9 cellular contexts compared by ENCODE assay signal in genomic region chr22:39528080-39528661, GRCh38. TPM values are rescaled to one million over a fixed set of nuclear protein-coding genes. Genes with fewer than 3 reads are reported as not detected.
DNase-seq lines count a peak whose midpoint lies in the region; ATAC-seq and TF ChIP-seq lines count a peak whose summit lies in the region.
"Had no signal": no experiment of that assay in that cellular context is flagged by ENCODE, and none has a peak within 500 bp of the region (broad histone marks: within the 10 kb centered on the region; RNA-seq: fewer than 3 reads in every experiment).

No MANE protein-coding gene starts in this region.

- H3K9me3 ChIP-seq in MM.1S (replicated peaks; ENCODE audit: insufficient read depth, low read length) (no peaks in the 10 kb centered on the region), adipocyte (ENCODE audit: control insufficient read depth, low read length) (no peaks in the 10 kb centered on the region), neuronal stem cell (replicated peaks in 1 of 2; ENCODE audit: control insufficient read depth in 2 of 2, insufficient read depth in 1 of 2, low read depth in 1 of 2, low read length in 2 of 2) (peaks cover 0 to 3% of the 10 kb centered on the region in 2 donors)
- H3K9me3 ChIP-seq: heart left ventricle had no signal

- no peak overlapping the region for H4K8ac ChIP-seq in neuronal stem cell (ENCODE audit: low read depth, low read length)

- no peak for TF ChIP-seq CTCF in MM.1S (IDR thresholded peaks at IDR 0.05; ENCODE audit: low read length)

- H2BK120ac ChIP-seq in neuronal stem cell (ENCODE audit: low read depth, low read length), result no peak overlapping the region

- H2BK5ac ChIP-seq in neuronal stem cell (ENCODE audit: low read length), result peak overlapping the region; percentile 54

- H4K91ac ChIP-seq in neuronal stem cell (ENCODE audit: low read depth, low read length, poor library complexity), result no peak overlapping the region

- no peak overlapping the region for H2BK15ac ChIP-seq in neuronal stem cell (ENCODE audit: low read length)

- H3K14ac ChIP-seq in neuronal stem cell (ENCODE audit: low read length), result no peak overlapping the region

- DNase-seq in DMS53 (lab: John Stamatoyannopoulos, UW) (peak; percentile 83), MM.1S (no peak), adipocyte (ENCODE audit: low read depth) (peak; percentile 19), neuronal stem cell (ENCODE audit: low spot score) (no peak), NCI-H2227 treated with DMSO at 0.1 percent for 48 hours (lab: John Stamatoyannopoulos, UW) (no peak), midbrain (lab: John Stamatoyannopoulos, UW) (no peak), glomerular visceral epithelial cell (ENCODE audit: extremely low spot score) (no peak)

- H3K18ac ChIP-seq in neuronal stem cell (ENCODE audit: low read length), result no peak overlapping the region

- peaks cover 60% of the 10 kb centered on the region for H3K79me2 ChIP-seq in MM.1S (ENCODE audit: low read length)

- no peak overlapping the region for H3K4ac ChIP-seq in neuronal stem cell (ENCODE audit: low read length)

- H3K9me2 ChIP-seq in MM.1S (replicated peaks; ENCODE audit: insufficient read depth, low read length), result no peaks in the 10 kb centered on the region

- H3K4me2 ChIP-seq in MM.1S (ENCODE audit: low read depth, low read length) (peak overlapping the region; percentile 93), neuronal stem cell (ENCODE audit: insufficient read depth, low read length, poor library complexity, severe bottlenecking) (no peak overlapping the region)

- ATAC-seq in HG02798 (IDR thresholded peaks at IDR 0.05; ENCODE audit: poor library complexity, unreplicated experiment), result no peak
- ATAC-seq: heart left ventricle had no signal

- H3K27me3 ChIP-seq in MM.1S (replicated peaks; ENCODE audit: insufficient read depth, low read length) (no peaks in the 10 kb centered on the region), adipocyte (replicated peaks; ENCODE audit: control insufficient read depth, insufficient read depth, low read length) (no peaks in the 10 kb centered on the region), neuronal stem cell (ENCODE audit: control insufficient read depth in 3 of 3, insufficient read depth in 3 of 3, low read depth in 1 of 3, low read length in 3 of 3) (no peaks in the 10 kb centered on the region)
- H3K27me3 ChIP-seq: heart left ventricle had no signal

- H3K79me1 ChIP-seq in neuronal stem cell (ENCODE audit: low read depth, low read length), result peaks cover 20% of the 10 kb centered on the region

- H2AFZ ChIP-seq in MM.1S (ENCODE audit: low read length) (no peak overlapping the region), neuronal stem cell (ENCODE audit: low read length) (no peak overlapping the region)

- H3K23ac ChIP-seq in neuronal stem cell (ENCODE audit: low read depth, low read length, poor library complexity), result no peak overlapping the region

- H2BK12ac ChIP-seq in neuronal stem cell (ENCODE audit: low read length), result no peak overlapping the region

- H3K4me3 ChIP-seq in MM.1S (ENCODE audit: low read length), result peak overlapping the region; percentile 58
- H3K4me3 ChIP-seq in adipocyte (ENCODE audit: low read length), result no peak overlapping the region
- no peak overlapping the region for H3K4me3 ChIP-seq in neuronal stem cell (ENCODE audit: low read length in 2 of 2)

- H3K27ac ChIP-seq in MM.1S (ENCODE audit: low read length) (peak overlapping the region; percentile 98), neuronal stem cell (replicated peaks; ENCODE audit: low read length) (peak overlapping the region; percentile 18)

- peaks cover 6% of the 10 kb centered on the region; the same call in 1 of the 2 replicates for H4K20me1 ChIP-seq in MM.1S (ENCODE audit: insufficient read depth, low read length)

- H3F3A ChIP-seq in MM.1S (ENCODE audit: insufficient read depth, low read length), result peaks cover 74% of the 10 kb centered on the region

- WGBS in neuronal stem cell (ENCODE audit: extremely low coverage in 2 of 2, insufficient read length in 2 of 2, insufficient replicate concordance in 1 of 2), 2 donors, result no CpG with 5 or more reads among the region's 12 CpGs

- peak overlapping the region; percentile 85 for H3K9ac ChIP-seq in MM.1S (ENCODE audit: low read length)
- H3K9ac ChIP-seq in adipocyte (ENCODE audit: low read length), result peak overlapping the region; percentile 11
- H3K9ac ChIP-seq in neuronal stem cell (ENCODE audit: low read depth, low read length, poor library complexity), result no peak overlapping the region

- no peak overlapping the region for H2AK5ac ChIP-seq in neuronal stem cell (ENCODE audit: low read depth, low read length)

- H3K36me3 ChIP-seq in MM.1S (replicated peaks; ENCODE audit: insufficient read depth, low read length), result peaks cover 3% of the 10 kb centered on the region; the same call in 1 of the 2 replicates
- H3K36me3 ChIP-seq in adipocyte (ENCODE audit: control insufficient read depth, insufficient read depth, low read length, severe bottlenecking), result peaks cover 43% of the 10 kb centered on the region
- H3K36me3 ChIP-seq in neuronal stem cell (replicated peaks in 1 of 2; ENCODE audit: control insufficient read depth in 2 of 2, insufficient read depth in 2 of 2, low read length in 2 of 2), result peaks cover 33 to 73% of the 10 kb centered on the region in 2 donors

- H3K4me1 ChIP-seq in MM.1S (ENCODE audit: low read length) (peaks cover 43% of the 10 kb centered on the region), adipocyte (ENCODE audit: control insufficient read depth, insufficient read depth, low read length) (peaks cover 59% of the 10 kb centered on the region), neuronal stem cell (ENCODE audit: control insufficient read depth in 2 of 2, insufficient read depth in 1 of 2, low read depth in 1 of 2, low read length in 2 of 2) (peaks cover 9 to 22% of the 10 kb centered on the region in 2 donors)

RNA-seq across cellular contexts. Expression of gene RPS19BP1, which starts 4.4 kb away (rescaled TPM):
- polyA plus RNA-seq in neuronal stem cell (2013, experiment 1 of 2), result 48.7 TPM
- polyA plus RNA-seq in neuronal stem cell (2013, experiment 2 of 2), result 48.2 TPM

RNA-seq across cellular contexts. Expression of gene ATF4, which starts 7.8 kb away (rescaled TPM):
- 261 TPM for polyA plus RNA-seq in neuronal stem cell (2013, experiment 1 of 2)
- polyA plus RNA-seq in neuronal stem cell (2013, experiment 2 of 2), result 254 TPM

RNA-seq across cellular contexts. Expression of gene MIEF1, which starts 26.1 kb away (rescaled TPM):
- polyA plus RNA-seq in neuronal stem cell (2013, experiment 1 of 2), result 27.3 TPM
- polyA plus RNA-seq in neuronal stem cell (2013, experiment 2 of 2), result 27.0 TPM

RNA-seq across cellular contexts. Expression of gene CACNA1I, which starts 42.4 kb away (rescaled TPM):
- 0.21 TPM for polyA plus RNA-seq in neuronal stem cell (2013, experiment 1 of 2)
- 0.18 TPM for polyA plus RNA-seq in neuronal stem cell (2013, experiment 2 of 2)

Comparison
In these comparisons a context has a peak if more than half of its experiments do, and no peak if none do; other contexts are left out.
1. DNase-seq: peak in DMS53 (single experiment) and adipocyte (single experiment); none in MM.1S (single experiment), neuronal stem cell (single experiment), NCI-H2227 treated with DMSO at 0.1 percent for 48 hours (single experiment), midbrain (single experiment) and glomerular visceral epithelial cell (single experiment).